10 cellular contexts compared by ENCODE assay signal in genomic region chr9:1979815-1980367, GRCh38. TPM values are rescaled to one million over a fixed set of nuclear protein-coding genes. Genes with fewer than 3 reads are reported as not detected.
DNase-seq lines count a peak whose midpoint lies in the region; ATAC-seq, FAIRE-seq and TF ChIP-seq lines count a peak whose summit lies in the region.
"Had no signal": no experiment of that assay in that cellular context is flagged by ENCODE, and none has a peak within 500 bp of the region (broad histone marks: within the 10 kb centered on the region; RNA-seq: fewer than 3 reads in every experiment).

No MANE protein-coding gene starts in this region.

- H3K27me3 Mint-ChIP-seq in MCF 10A (ENCODE audit: insufficient read depth, unreplicated experiment) = no peaks in the 10 kb centered on the region
- H3K27me3 Mint-ChIP-seq in activated T-helper 17 cell treated with anti-CD3 and anti-CD28 coated beads, Interleukin-2, amount 50 U/mL, for 72 hours = no peaks in the 10 kb centered on the region

- no peak for TF ChIP-seq POLR2A in HepG2 (IDR thresholded peaks at IDR 0.05; ENCODE audit: insufficient read depth in 1 of 2, low read depth in 2 of 2, low read length in 2 of 2)

- TF ChIP-seq CTCF in MCF 10A (IDR thresholded peaks at IDR 0.05; ENCODE audit: unreplicated experiment) = no peak
- TF ChIP-seq CTCF in HepG2 (CRISPR knock-in tag; IDR thresholded peaks at IDR 0.05) = no peak
- no peak for TF ChIP-seq CTCF in GM13976 (IDR thresholded peaks at IDR 0.05; ENCODE audit: borderline replicate concordance, control extremely low read depth, extremely low read depth, insufficient read depth, missing control alignments)

- peaks cover 26% of the 10 kb centered on the region for H3K4me1 Mint-ChIP-seq in MCF 10A (ENCODE audit: insufficient read depth, unreplicated experiment)
- no peaks in the 10 kb centered on the region for H3K4me1 Mint-ChIP-seq in activated T-helper 17 cell treated with anti-CD3 and anti-CD28 coated beads, Interleukin-2, amount 50 U/mL, for 72 hours

- intact Hi-C loops in Right ventricle myocardium inferior (cut with DNase I) (no loop called here), cardiac septum (cut with DNase I) (no loop called here), MCF 10A (cut with micrococcal nuclease) (loop anchor here (1.0 kb wide), 1 partner anchor 35 kb away; the partner anchor contains the start of gene SMARCA2), HepG2 (cut with micrococcal nuclease; ENCODE audit: unreplicated experiment) (no loop called here)

- FAIRE-seq in HepG2 (lab: Jason Lieb, UNC) = no peak
- FAIRE-seq: K562 had no signal

- no peaks in the 10 kb centered on the region for H4K20me1 ChIP-seq in HepG2 (ENCODE audit: insufficient read depth, low read length)

- H3K4me3 ChIP-seq in HepG2 (replicated peaks in 1 of 3; ENCODE audit: insufficient read depth in 1 of 3, low read depth in 2 of 3, low read length in 3 of 3) = no peak overlapping the region
- H3K4me3 ChIP-seq: K562 had no signal

- no peaks in the 10 kb centered on the region for H3K36me3 ChIP-seq in HepG2 (replicated peaks in 1 of 2; ENCODE audit: control insufficient read depth in 1 of 2, insufficient read depth in 2 of 2, low read length in 2 of 2)

- H3K27me3 ChIP-seq in HepG2 (ENCODE audit: control insufficient read depth in 1 of 2, insufficient read depth in 2 of 2, low read length in 2 of 2) = no peaks in the 10 kb centered on the region

- CTCF ChIA-PET in MCF 10A (lab: Yijun Ruan, JAX) = interaction anchor here (0.6 to 1.7 kb wide), 4 partner anchors 21 to 398 kb away, joined by 3 to 5 read pairs (median 4); no protein-coding TSS in a partner anchor
- CTCF ChIA-PET in HepG2 (lab: Yijun Ruan, JAX; ENCODE audit: low intra/inter-chr PET ratio, low total read pairs) = no interaction called here

- no peaks in the 10 kb centered on the region for H3K79me2 ChIP-seq in HepG2 (ENCODE audit: insufficient read depth, low read length)

- ATAC-seq in Right ventricle myocardium inferior (peak; percentile 77), HepG2 (no peak), GM19455 (IDR thresholded peaks at IDR 0.05; ENCODE audit: unreplicated experiment) (no peak), HG02840 (IDR thresholded peaks at IDR 0.05; ENCODE audit: low FRiP score, unreplicated experiment) (no peak)
- ATAC-seq in activated T-helper 17 cell treated with anti-CD3 and anti-CD28 coated beads, Interleukin-2, amount 50 U/mL, for 72 hours (replicated peaks) = no peak
- ATAC-seq: K562 had no signal

- no TSS peak for BruUV-seq in MCF 10A (replicated peaks; lab: Mats Ljungman, UMichigan)
- no TSS peak for BruUV-seq in HepG2 (replicated peaks; lab: Mats Ljungman, UMichigan)

- TF ChIP-seq EP300 in HepG2 (IDR thresholded peaks at IDR 0.05; ENCODE audit: low read depth in 2 of 2, low read length in 2 of 2) = no peak
- TF ChIP-seq EP300 in HepG2 (CRISPR knock-in tag; IDR thresholded peaks at IDR 0.05; ENCODE audit: borderline replicate concordance) = no peak

- H3K27ac Mint-ChIP-seq in MCF 10A (ENCODE audit: low read depth, unreplicated experiment) = peak overlapping the region; percentile 42
- H3K27ac Mint-ChIP-seq in activated T-helper 17 cell treated with anti-CD3 and anti-CD28 coated beads, Interleukin-2, amount 50 U/mL, for 72 hours = no peak overlapping the region

- no peak overlapping the region for H3K4me2 ChIP-seq in HepG2 (ENCODE audit: low read depth, low read length)

- POLR2A ChIA-PET in MCF 10A (lab: Yijun Ruan, JAX) = interaction anchor here (1.1 to 4.5 kb wide), 9 partner anchors 8 to 179 kb away, joined by 3 to 57 read pairs (median 4); partner anchors contain the start of gene SMARCA2
- POLR2A ChIA-PET in HepG2 (lab: Yijun Ruan, JAX) = no interaction called here

- H3K4me1 ChIP-seq in HepG2 (ENCODE audit: insufficient read depth, low read length) = peaks cover 16% of the 10 kb centered on the region

- H3K4me3 Mint-ChIP-seq in MCF 10A (ENCODE audit: unreplicated experiment) = no peak overlapping the region
- no peak overlapping the region for H3K4me3 Mint-ChIP-seq in activated T-helper 17 cell treated with anti-CD3 and anti-CD28 coated beads, Interleukin-2, amount 50 U/mL, for 72 hours

- H3K9me3 ChIP-seq in HepG2 (ENCODE audit: low read length) = no peaks in the 10 kb centered on the region

- no peaks in the 10 kb centered on the region for H3K36me3 Mint-ChIP-seq in MCF 10A (ENCODE audit: insufficient read depth, unreplicated experiment)
- H3K36me3 Mint-ChIP-seq in activated T-helper 17 cell treated with anti-CD3 and anti-CD28 coated beads, Interleukin-2, amount 50 U/mL, for 72 hours (ENCODE audit: low read depth) = no peaks in the 10 kb centered on the region

- WGBS in HepG2 (ENCODE audit: low lambda C conversion rate) = 38% methylated on average over 7 of the region's 7 CpGs

- no peak for TF ChIP-seq RAD21 in HepG2 (CRISPR knock-in tag; IDR thresholded peaks at IDR 0.05)

- no peaks in the 10 kb centered on the region for H3K9me3 Mint-ChIP-seq in MCF 10A (ENCODE audit: unreplicated experiment)
- H3K9me3 Mint-ChIP-seq in activated T-helper 17 cell treated with anti-CD3 and anti-CD28 coated beads, Interleukin-2, amount 50 U/mL, for 72 hours = no peaks in the 10 kb centered on the region

- in situ Hi-C loops in HepG2 (cut with HindIII; ENCODE audit: extremely low pct_ligation_motif_present, low pct_unique_long_range_greater_than_20kb) = no loop called here
- in situ Hi-C loops in GM13976 (cut with MboI; ENCODE audit: low sequenced_read_pairs, unreplicated experiment) = no loop called here

- H3K27ac ChIP-seq in HepG2 (ENCODE audit: extremely low read length, insufficient read depth, low read length) = no peak overlapping the region

- DNase-seq in Right ventricle myocardium inferior (ENCODE audit: missing footprints) = peak; percentile 67
- no peak for DNase-seq in cardiac septum (ENCODE audit: low spot score)
- peak; percentile 75 for DNase-seq in MCF 10A (ENCODE audit: unreplicated experiment)
- no peak for DNase-seq in HepG2 (ENCODE audit: low spot score)
- DNase-seq in GM13976 (ENCODE audit: low spot score) = no peak
- DNase-seq: activated CD8-positive, alpha-beta memory T cell treated with anti-CD3 and anti-CD28 coated beads, Interleukin-2, amount 50 U/mL, for 4 hours had no signal

- H2AFZ ChIP-seq in HepG2 (ENCODE audit: low read length) = no peak overlapping the region

- no peak overlapping the region for H3K9ac ChIP-seq in HepG2 (ENCODE audit: insufficient read depth, low read depth, low read length)

TF ChIP-seq in HepG2, 621 proteins besides CTCF, POLR2A, EP300 and RAD21:
- no peak for TF ChIP-seq FIP1L1 (IDR thresholded peaks at IDR 0.05; ENCODE audit: borderline replicate concordance, insufficient read depth, low read depth, low read length)
- TF ChIP-seq ZNF34 (CRISPR knock-in tag; IDR thresholded peaks at IDR 0.05; ENCODE audit: borderline replicate concordance) = no peak
- no peak for TF ChIP-seq ELK4 (CRISPR knock-in tag; IDR thresholded peaks at IDR 0.05; ENCODE audit: borderline replicate concordance)
- no peak for TF ChIP-seq ZBTB3 (CRISPR knock-in tag; IDR thresholded peaks at IDR 0.05; ENCODE audit: borderline replicate concordance, low read depth)
- TF ChIP-seq CEBPG (CRISPR knock-in tag; IDR thresholded peaks at IDR 0.05) = 0 out of 2 replicates have a peak, but pooled peaks have one; percentile 29
- TF ChIP-seq MYC (CRISPR knock-in tag; IDR thresholded peaks at IDR 0.05; ENCODE audit: borderline replicate concordance) = no peak
- TF ChIP-seq CEBPB (IDR thresholded peaks at IDR 0.05; ENCODE audit: borderline replicate concordance, low read depth, low read length) = peak; percentile 66

RNA-seq across cellular contexts. Expression of gene SMARCA2, which starts 35.3 kb away (rescaled TPM):
- total RNA-seq in Right ventricle myocardium inferior (98.4 TPM), cardiac septum (105 TPM), MCF 10A (2022) (75.6 and 77.6 TPM in 2 replicates), HepG2 (2016; rRNA removed; fragmentation: Illumina TruSeq; extraction: Trizol) (23.7 and 35.5 TPM in 2 replicates)
- 7.6 and 9.4 TPM in 2 replicates for total RNA-seq in HepG2 (2016; cell fraction: cytosol; rRNA removed; fragmentation: Illumina TruSeq; extraction: Trizol; ENCODE audit: low read depth)
- 22.4 and 29.1 TPM in 2 replicates for total RNA-seq in HepG2 (2016; cell fraction: insoluble cytoplasmic fraction; rRNA removed; fragmentation: Illumina TruSeq; extraction: Trizol)
- 12.8 and 13.5 TPM in 2 replicates for total RNA-seq in HepG2 (2016; cell fraction: membrane; rRNA removed; fragmentation: Illumina TruSeq; extraction: Trizol)
- 40.2 and 47.8 TPM in 2 replicates for total RNA-seq in HepG2 (2016; cell fraction: nucleus; rRNA removed; fragmentation: Illumina TruSeq; extraction: Trizol)
- polyA plus RNA-seq in HepG2 (2011; rRNA removed) = 22.5 and 24.7 TPM in 2 replicates
- 14.4 and 15.9 TPM in 2 replicates for polyA plus RNA-seq in HepG2 (2011; cell fraction: cytosol; rRNA removed)
- 23.7 and 25.6 TPM in 2 replicates for polyA plus RNA-seq in HepG2 (2011; cell fraction: nucleus; rRNA removed)
- 15.0 and 16.7 TPM in 2 replicates for polyA plus RNA-seq in HepG2 (2012)
- 1.1 and 1.4 TPM in 2 replicates for polyA plus RNA-seq in HepG2 (2016; cell fraction: cytosol; fragmentation: Illumina TruSeq; extraction: Trizol; ENCODE audit: low read depth)
- 25.9 and 26.3 TPM in 2 replicates for polyA plus RNA-seq in HepG2 (2016; cell fraction: insoluble cytoplasmic fraction; fragmentation: Illumina TruSeq; extraction: Trizol; ENCODE audit: low read depth)
- 3.6 and 5.2 TPM in 2 replicates for polyA plus RNA-seq in HepG2 (2016; cell fraction: membrane; fragmentation: Illumina TruSeq; extraction: Trizol; ENCODE audit: low read depth)
- polyA plus RNA-seq in HepG2 (2016; cell fraction: nucleus; fragmentation: Illumina TruSeq; extraction: Trizol; ENCODE audit: insufficient read depth, low read depth) = 29.0 and 30.2 TPM in 2 replicates
- polyA minus RNA-seq in HepG2 (2011; rRNA and poly(A)+ RNA removed; ENCODE audit: low replicate concordance) = 93.2 and 190 TPM in 2 replicates
- polyA minus RNA-seq in HepG2 (2011; cell fraction: cytosol; rRNA and poly(A)+ RNA removed) = 18.9 and 25.9 TPM in 2 replicates
- polyA minus RNA-seq in HepG2 (2011; cell fraction: nucleus; rRNA and poly(A)+ RNA removed) = 94.9 and 103 TPM in 2 replicates
- total RNA-seq in activated T-helper 17 cell treated with anti-CD3 and anti-CD28 coated beads, Interleukin-2, amount 50 U/mL, for 72 hours = 100 to 1,000 TPM; 118 to 119 TPM

Comparison
In these comparisons a context has a peak if more than half of its experiments do, and no peak if none do; other contexts are left out.
1. DNase-seq: peak in Right ventricle myocardium inferior (single experiment) and MCF 10A (single experiment); none in cardiac septum (single experiment), HepG2 (single experiment) and GM13976 (single experiment).